1 cellular context compared by ENCODE assay signal in genomic region chr12:113316155-113316554, GRCh38.
TF ChIP-seq lines count a peak whose summit lies in the region.

No MANE protein-coding gene starts in this region.

TF ChIP-seq in HepG2, 621 proteins besides CTCF, POLR2A, EP300 and RAD21:
- TF ChIP-seq FOXK2 (IDR thresholded peaks at IDR 0.05) (no peak), HMG20B (CRISPR knock-in tag; conservative IDR thresholded peaks at IDR 0.05) (no peak)
